19 cellular contexts compared by ENCODE assay signal in genomic region chr1:12657876-12658512, GRCh38. TPM values are rescaled to one million over a fixed set of nuclear protein-coding genes. Genes with fewer than 3 reads are reported as not detected.
"Had no signal": no experiment of that assay in that cellular context is flagged by ENCODE, and none has a peak within 500 bp of the region (broad histone marks: within the 10 kb centered on the region; RNA-seq: fewer than 3 reads in every experiment).

No MANE protein-coding gene starts in this region.

RNA-seq across cellular contexts. Expression of gene AADACL4, which starts 14.1 kb away (rescaled TPM):
- total RNA-seq: colonic mucosa, dermis microvascular lymphatic vessel endothelial cell, endodermal cell, esophagus mucosa, esophagus squamous epithelium, gastrocnemius medialis, glomerular endothelial cell, heart right ventricle, kidney epithelial cell, left cardiac atrium, left lung, left ventricle myocardium superior, lower lobe of right lung, lung microvascular endothelial cell, mesenteric fat pad, mucosa of descending colon, myocyte had no signal
- polyA plus RNA-seq: heart right ventricle, keratinocyte had no signal

RNA-seq across cellular contexts. Expression of gene DHRS3, which starts 40.0 kb away (rescaled TPM):
- total RNA-seq: myocyte had no signal

RNA-seq across cellular contexts. Expression of gene AADACL3, which starts 57.9 kb away (rescaled TPM):
- total RNA-seq: colonic mucosa, dermis microvascular lymphatic vessel endothelial cell, esophagus mucosa, esophagus squamous epithelium, gastrocnemius medialis, glomerular endothelial cell, heart right ventricle, kidney epithelial cell, left lung, left ventricle myocardium superior, lower lobe of right lung, lung microvascular endothelial cell, mesothelial cell of epicardium, mucosa of descending colon, myocyte had no signal
- polyA plus RNA-seq: heart right ventricle had no signal
